In the genomic region with DNA sequence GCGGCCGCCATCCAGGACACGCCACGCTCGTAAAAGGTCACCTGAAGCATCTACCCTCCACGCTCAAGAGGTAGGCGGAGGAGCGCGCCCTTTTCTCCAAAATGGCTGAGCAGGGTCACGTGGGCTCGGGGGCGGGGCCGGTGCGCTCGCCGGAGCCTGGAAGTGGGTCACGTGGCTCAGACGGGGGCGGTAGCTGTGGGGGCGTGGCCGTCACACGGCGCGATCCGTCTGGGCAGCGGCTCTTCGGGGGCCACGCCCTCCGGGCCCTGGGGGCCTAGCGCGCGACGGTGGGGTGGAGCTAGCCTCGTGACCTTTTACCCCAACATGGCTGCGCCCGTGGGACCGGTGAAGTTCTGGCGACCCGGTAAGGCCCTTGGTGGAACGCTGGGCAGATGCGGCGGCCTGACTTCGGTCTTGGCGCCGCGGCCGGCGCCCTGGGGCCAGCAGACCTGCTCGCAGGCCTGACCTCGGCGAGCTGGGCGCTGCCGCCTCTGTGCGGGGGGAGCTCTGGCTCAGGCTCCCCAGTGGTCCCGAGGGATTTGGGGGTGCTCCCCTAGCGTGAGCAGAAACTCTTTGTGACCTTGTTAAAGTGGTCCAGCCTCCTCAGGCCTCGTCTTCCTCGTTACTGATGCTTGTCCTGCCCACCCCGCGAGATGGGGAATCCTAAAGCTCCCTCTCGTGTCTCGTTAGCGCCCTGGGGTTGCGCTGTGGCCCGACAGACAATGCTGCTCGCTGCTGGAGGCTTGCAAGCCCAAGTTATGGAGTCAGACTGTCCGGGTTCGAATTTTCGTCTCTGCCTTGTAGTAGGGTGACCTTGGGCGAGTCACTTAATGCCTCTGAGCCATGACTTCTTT, we compare ENCODE assay signal across 1 cellular context.
A peak's percentile ranks its signal among the peaks of the same experiment; 100 is the strongest.
TF ChIP-seq lines count a peak whose summit lies in the region.

A gene with protein sequence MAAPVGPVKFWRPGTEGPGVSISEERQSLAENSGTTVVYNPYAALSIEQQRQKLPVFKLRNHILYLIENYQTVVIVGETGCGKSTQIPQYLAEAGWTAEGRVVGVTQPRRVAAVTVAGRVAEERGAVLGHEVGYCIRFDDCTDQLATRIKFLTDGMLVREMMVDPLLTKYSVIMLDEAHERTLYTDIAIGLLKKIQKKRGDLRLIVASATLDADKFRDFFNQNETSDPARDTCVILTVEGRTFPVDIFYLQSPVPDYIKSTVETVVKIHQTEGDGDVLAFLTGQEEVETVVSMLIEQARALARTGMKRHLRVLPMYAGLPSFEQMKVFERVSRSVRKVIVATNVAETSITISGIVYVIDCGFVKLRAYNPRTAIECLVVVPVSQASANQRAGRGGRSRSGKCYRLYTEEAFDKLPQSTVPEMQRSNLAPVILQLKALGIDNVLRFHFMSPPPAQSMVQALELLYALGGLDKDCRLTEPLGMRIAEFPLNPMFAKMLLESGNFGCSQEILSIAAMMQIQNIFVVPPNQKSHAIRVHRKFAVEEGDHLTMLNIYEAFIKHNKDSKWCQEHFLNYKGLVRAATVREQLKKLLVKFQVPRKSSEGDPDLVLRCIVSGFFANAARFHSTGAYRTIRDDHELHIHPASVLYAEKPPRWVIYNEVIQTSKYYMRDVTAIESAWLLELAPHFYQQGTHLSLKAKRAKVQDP (plus strand): TSS at position 301 of the 854 bp plus-strand sequence. CDS start 24 bp downstream, at position 325.

TF ChIP-seq in H1, 55 proteins besides CTCF, POLR2A, EP300 and RAD21 (continues in another document):
- TF ChIP-seq BCL11A (IDR thresholded peaks at IDR 0.05; ENCODE audit: low read depth in 2 of 2, low read length in 2 of 2), result no peak
- TF ChIP-seq SIX5 (IDR thresholded peaks at IDR 0.05; ENCODE audit: low read depth, low read length), result no peak
- TF ChIP-seq CBX5 (IDR thresholded peaks at IDR 0.05; ENCODE audit: low read depth, low read length), result no peak
- TF ChIP-seq CREB1 (IDR thresholded peaks at IDR 0.05), result peak; percentile 33; the same call in 1 of the 2 replicates
- TF ChIP-seq, protein P1, sequence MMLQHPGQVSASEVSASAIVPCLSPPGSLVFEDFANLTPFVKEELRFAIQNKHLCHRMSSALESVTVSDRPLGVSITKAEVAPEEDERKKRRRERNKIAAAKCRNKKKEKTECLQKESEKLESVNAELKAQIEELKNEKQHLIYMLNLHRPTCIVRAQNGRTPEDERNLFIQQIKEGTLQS (IDR thresholded peaks at IDR 0.05; ENCODE audit: insufficient read depth, low read depth, low read length), result peak; percentile 96
- TF ChIP-seq CHD1 (IDR thresholded peaks at IDR 0.05; ENCODE audit: low read depth, low read length), result no peak
- no peak for TF ChIP-seq CTBP2 (IDR thresholded peaks at IDR 0.05; ENCODE audit: borderline replicate concordance, insufficient read depth, insufficient read length, low read length)
- peak; percentile 59; the same call in 1 of the 2 replicates for TF ChIP-seq SP1 (IDR thresholded peaks at IDR 0.05; ENCODE audit: low read depth, low read length)
- no peak for TF ChIP-seq SAP30 (IDR thresholded peaks at IDR 0.05; ENCODE audit: insufficient read depth, insufficient replicate concordance, low read length)
- peak; percentile 63; the same call in 1 of the 2 replicates for TF ChIP-seq GTF2F1 (IDR thresholded peaks at IDR 0.05; ENCODE audit: borderline replicate concordance, low read depth, low read length)
- TF ChIP-seq, protein P2, sequence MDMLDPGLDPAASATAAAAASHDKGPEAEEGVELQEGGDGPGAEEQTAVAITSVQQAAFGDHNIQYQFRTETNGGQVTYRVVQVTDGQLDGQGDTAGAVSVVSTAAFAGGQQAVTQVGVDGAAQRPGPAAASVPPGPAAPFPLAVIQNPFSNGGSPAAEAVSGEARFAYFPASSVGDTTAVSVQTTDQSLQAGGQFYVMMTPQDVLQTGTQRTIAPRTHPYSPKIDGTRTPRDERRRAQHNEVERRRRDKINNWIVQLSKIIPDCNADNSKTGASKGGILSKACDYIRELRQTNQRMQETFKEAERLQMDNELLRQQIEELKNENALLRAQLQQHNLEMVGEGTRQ (IDR thresholded peaks at IDR 0.05; ENCODE audit: low read length), result peak; percentile 99
- TF ChIP-seq, protein P3, sequence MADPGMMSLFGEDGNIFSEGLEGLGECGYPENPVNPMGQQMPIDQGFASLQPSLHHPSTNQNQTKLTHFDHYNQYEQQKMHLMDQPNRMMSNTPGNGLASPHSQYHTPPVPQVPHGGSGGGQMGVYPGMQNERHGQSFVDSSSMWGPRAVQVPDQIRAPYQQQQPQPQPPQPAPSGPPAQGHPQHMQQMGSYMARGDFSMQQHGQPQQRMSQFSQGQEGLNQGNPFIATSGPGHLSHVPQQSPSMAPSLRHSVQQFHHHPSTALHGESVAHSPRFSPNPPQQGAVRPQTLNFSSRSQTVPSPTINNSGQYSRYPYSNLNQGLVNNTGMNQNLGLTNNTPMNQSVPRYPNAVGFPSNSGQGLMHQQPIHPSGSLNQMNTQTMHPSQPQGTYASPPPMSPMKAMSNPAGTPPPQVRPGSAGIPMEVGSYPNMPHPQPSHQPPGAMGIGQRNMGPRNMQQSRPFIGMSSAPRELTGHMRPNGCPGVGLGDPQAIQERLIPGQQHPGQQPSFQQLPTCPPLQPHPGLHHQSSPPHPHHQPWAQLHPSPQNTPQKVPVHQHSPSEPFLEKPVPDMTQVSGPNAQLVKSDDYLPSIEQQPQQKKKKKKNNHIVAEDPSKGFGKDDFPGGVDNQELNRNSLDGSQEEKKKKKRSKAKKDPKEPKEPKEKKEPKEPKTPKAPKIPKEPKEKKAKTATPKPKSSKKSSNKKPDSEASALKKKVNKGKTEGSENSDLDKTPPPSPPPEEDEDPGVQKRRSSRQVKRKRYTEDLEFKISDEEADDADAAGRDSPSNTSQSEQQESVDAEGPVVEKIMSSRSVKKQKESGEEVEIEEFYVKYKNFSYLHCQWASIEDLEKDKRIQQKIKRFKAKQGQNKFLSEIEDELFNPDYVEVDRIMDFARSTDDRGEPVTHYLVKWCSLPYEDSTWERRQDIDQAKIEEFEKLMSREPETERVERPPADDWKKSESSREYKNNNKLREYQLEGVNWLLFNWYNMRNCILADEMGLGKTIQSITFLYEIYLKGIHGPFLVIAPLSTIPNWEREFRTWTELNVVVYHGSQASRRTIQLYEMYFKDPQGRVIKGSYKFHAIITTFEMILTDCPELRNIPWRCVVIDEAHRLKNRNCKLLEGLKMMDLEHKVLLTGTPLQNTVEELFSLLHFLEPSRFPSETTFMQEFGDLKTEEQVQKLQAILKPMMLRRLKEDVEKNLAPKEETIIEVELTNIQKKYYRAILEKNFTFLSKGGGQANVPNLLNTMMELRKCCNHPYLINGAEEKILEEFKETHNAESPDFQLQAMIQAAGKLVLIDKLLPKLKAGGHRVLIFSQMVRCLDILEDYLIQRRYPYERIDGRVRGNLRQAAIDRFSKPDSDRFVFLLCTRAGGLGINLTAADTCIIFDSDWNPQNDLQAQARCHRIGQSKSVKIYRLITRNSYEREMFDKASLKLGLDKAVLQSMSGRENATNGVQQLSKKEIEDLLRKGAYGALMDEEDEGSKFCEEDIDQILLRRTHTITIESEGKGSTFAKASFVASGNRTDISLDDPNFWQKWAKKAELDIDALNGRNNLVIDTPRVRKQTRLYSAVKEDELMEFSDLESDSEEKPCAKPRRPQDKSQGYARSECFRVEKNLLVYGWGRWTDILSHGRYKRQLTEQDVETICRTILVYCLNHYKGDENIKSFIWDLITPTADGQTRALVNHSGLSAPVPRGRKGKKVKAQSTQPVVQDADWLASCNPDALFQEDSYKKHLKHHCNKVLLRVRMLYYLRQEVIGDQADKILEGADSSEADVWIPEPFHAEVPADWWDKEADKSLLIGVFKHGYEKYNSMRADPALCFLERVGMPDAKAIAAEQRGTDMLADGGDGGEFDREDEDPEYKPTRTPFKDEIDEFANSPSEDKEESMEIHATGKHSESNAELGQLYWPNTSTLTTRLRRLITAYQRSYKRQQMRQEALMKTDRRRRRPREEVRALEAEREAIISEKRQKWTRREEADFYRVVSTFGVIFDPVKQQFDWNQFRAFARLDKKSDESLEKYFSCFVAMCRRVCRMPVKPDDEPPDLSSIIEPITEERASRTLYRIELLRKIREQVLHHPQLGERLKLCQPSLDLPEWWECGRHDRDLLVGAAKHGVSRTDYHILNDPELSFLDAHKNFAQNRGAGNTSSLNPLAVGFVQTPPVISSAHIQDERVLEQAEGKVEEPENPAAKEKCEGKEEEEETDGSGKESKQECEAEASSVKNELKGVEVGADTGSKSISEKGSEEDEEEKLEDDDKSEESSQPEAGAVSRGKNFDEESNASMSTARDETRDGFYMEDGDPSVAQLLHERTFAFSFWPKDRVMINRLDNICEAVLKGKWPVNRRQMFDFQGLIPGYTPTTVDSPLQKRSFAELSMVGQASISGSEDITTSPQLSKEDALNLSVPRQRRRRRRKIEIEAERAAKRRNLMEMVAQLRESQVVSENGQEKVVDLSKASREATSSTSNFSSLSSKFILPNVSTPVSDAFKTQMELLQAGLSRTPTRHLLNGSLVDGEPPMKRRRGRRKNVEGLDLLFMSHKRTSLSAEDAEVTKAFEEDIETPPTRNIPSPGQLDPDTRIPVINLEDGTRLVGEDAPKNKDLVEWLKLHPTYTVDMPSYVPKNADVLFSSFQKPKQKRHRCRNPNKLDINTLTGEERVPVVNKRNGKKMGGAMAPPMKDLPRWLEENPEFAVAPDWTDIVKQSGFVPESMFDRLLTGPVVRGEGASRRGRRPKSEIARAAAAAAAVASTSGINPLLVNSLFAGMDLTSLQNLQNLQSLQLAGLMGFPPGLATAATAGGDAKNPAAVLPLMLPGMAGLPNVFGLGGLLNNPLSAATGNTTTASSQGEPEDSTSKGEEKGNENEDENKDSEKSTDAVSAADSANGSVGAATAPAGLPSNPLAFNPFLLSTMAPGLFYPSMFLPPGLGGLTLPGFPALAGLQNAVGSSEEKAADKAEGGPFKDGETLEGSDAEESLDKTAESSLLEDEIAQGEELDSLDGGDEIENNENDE (IDR thresholded peaks at IDR 0.05; ENCODE audit: insufficient replicate concordance, low read length), result no peak
- TF ChIP-seq TBP (IDR thresholded peaks at IDR 0.05; ENCODE audit: low read depth, low read length), result peak; percentile 80
- TF ChIP-seq RNF2 (IDR thresholded peaks at IDR 0.05; ENCODE audit: borderline replicate concordance, low read depth, low read length, missing control alignments, poor library complexity, severe bottlenecking), result no peak
- peak; percentile 95 for TF ChIP-seq YY1 (IDR thresholded peaks at IDR 0.05; ENCODE audit: low read depth, low read length)
- no peak for TF ChIP-seq HDAC6 (IDR thresholded peaks at IDR 0.05; ENCODE audit: low read depth, low read length)
- TF ChIP-seq BRCA1 (IDR thresholded peaks at IDR 0.05; ENCODE audit: low read depth, low read length), result no peak
- no peak for TF ChIP-seq CBX8 (IDR thresholded peaks at IDR 0.05; ENCODE audit: borderline replicate concordance, low read depth, low read length)
- peak; percentile 84 for TF ChIP-seq KDM4A (IDR thresholded peaks at IDR 0.05; ENCODE audit: low read depth, low read length, severe bottlenecking)
- TF ChIP-seq RXRA (IDR thresholded peaks at IDR 0.05; ENCODE audit: insufficient read depth, low read depth, low read length), result no peak
- no peak for TF ChIP-seq NANOG (IDR thresholded peaks at IDR 0.05; ENCODE audit: insufficient read depth, low read depth, low read length, poor library complexity, severe bottlenecking)
- TF ChIP-seq KDM1A (IDR thresholded peaks at IDR 0.05; ENCODE audit: borderline replicate concordance, low read length), result peak; percentile 79; the same call in 1 of the 2 replicates
- no peak for TF ChIP-seq JUN (IDR thresholded peaks at IDR 0.05; ENCODE audit: low read depth, low read length)
- TF ChIP-seq MAFK (IDR thresholded peaks at IDR 0.05; ENCODE audit: low read depth, low read length), result no peak
- peak; percentile 92 for TF ChIP-seq TAF1 (IDR thresholded peaks at IDR 0.05; ENCODE audit: low read depth, low read length)
- TF ChIP-seq CEBPB (IDR thresholded peaks at IDR 0.05; ENCODE audit: low read depth, low read length), result no peak
- peak; percentile 79 for TF ChIP-seq PHF8 (conservative IDR thresholded peaks at IDR 0.05; ENCODE audit: low read depth, low read length)
- TF ChIP-seq ZNF274 (IDR thresholded peaks at IDR 0.05; ENCODE audit: borderline replicate concordance, extremely low read depth, low read length), result no peak
- peak; percentile 97 for TF ChIP-seq POLR2AphosphoS5 (IDR thresholded peaks at IDR 0.05; ENCODE audit: low read depth, low read length)
- TF ChIP-seq SP2 (IDR thresholded peaks at IDR 0.05; ENCODE audit: low read length), result no peak
- TF ChIP-seq, protein P4, sequence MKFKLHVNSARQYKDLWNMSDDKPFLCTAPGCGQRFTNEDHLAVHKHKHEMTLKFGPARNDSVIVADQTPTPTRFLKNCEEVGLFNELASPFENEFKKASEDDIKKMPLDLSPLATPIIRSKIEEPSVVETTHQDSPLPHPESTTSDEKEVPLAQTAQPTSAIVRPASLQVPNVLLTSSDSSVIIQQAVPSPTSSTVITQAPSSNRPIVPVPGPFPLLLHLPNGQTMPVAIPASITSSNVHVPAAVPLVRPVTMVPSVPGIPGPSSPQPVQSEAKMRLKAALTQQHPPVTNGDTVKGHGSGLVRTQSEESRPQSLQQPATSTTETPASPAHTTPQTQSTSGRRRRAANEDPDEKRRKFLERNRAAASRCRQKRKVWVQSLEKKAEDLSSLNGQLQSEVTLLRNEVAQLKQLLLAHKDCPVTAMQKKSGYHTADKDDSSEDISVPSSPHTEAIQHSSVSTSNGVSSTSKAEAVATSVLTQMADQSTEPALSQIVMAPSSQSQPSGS (IDR thresholded peaks at IDR 0.05; ENCODE audit: low read length), result no peak
- no peak for TF ChIP-seq TEAD4 (IDR thresholded peaks at IDR 0.05; ENCODE audit: low read depth, low read length)
- no peak for TF ChIP-seq SUZ12 (IDR thresholded peaks at IDR 0.05; ENCODE audit: low read length)
- TF ChIP-seq ASH2L (IDR thresholded peaks at IDR 0.05; ENCODE audit: low read length), result peak; percentile 98
- peak; percentile 7; the same call in 1 of the 2 replicates for TF ChIP-seq CHD2 (IDR thresholded peaks at IDR 0.05; ENCODE audit: low read length)
- TF ChIP-seq BACH1 (IDR thresholded peaks at IDR 0.05; ENCODE audit: low read length), result peak; percentile 37; the same call in 1 of the 2 replicates
- TF ChIP-seq SRF (IDR thresholded peaks at IDR 0.05; ENCODE audit: low read depth, low read length), result no peak
- TF ChIP-seq EZH2 (IDR thresholded peaks at IDR 0.05; ENCODE audit: low read depth, low read length, severe bottlenecking), result no peak
- TF ChIP-seq SP4 (IDR thresholded peaks at IDR 0.05; ENCODE audit: low read length), result no peak; the same call in 1 of the 2 replicates
- TF ChIP-seq, protein P5, sequence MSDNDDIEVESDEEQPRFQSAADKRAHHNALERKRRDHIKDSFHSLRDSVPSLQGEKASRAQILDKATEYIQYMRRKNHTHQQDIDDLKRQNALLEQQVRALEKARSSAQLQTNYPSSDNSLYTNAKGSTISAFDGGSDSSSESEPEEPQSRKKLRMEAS (IDR thresholded peaks at IDR 0.05), result peak; percentile 94
- TF ChIP-seq, protein P6, sequence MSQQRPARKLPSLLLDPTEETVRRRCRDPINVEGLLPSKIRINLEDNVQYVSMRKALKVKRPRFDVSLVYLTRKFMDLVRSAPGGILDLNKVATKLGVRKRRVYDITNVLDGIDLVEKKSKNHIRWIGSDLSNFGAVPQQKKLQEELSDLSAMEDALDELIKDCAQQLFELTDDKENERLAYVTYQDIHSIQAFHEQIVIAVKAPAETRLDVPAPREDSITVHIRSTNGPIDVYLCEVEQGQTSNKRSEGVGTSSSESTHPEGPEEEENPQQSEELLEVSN (IDR thresholded peaks at IDR 0.05), result peak; percentile 87
- no peak for TF ChIP-seq NRF1 (IDR thresholded peaks at IDR 0.05; ENCODE audit: low read depth, low read length)
- TF ChIP-seq KDM5A (IDR thresholded peaks at IDR 0.05; ENCODE audit: low read length), result peak; percentile 92
- TF ChIP-seq RFX5 (IDR thresholded peaks at IDR 0.05; ENCODE audit: borderline replicate concordance, low read depth, low read length), result no peak; the same call in 1 of the 2 replicates
- no peak for TF ChIP-seq TCF12 (IDR thresholded peaks at IDR 0.05; ENCODE audit: low read depth, low read length)
- TF ChIP-seq HDAC2 (IDR thresholded peaks at IDR 0.05; ENCODE audit: borderline replicate concordance in 1 of 2, low read depth in 2 of 2, low read length in 2 of 2), result 0 out of 4 replicates have a peak, but pooled peaks of 1 of the 2 experiments have one; percentile 85
